In the genomic region with DNA sequence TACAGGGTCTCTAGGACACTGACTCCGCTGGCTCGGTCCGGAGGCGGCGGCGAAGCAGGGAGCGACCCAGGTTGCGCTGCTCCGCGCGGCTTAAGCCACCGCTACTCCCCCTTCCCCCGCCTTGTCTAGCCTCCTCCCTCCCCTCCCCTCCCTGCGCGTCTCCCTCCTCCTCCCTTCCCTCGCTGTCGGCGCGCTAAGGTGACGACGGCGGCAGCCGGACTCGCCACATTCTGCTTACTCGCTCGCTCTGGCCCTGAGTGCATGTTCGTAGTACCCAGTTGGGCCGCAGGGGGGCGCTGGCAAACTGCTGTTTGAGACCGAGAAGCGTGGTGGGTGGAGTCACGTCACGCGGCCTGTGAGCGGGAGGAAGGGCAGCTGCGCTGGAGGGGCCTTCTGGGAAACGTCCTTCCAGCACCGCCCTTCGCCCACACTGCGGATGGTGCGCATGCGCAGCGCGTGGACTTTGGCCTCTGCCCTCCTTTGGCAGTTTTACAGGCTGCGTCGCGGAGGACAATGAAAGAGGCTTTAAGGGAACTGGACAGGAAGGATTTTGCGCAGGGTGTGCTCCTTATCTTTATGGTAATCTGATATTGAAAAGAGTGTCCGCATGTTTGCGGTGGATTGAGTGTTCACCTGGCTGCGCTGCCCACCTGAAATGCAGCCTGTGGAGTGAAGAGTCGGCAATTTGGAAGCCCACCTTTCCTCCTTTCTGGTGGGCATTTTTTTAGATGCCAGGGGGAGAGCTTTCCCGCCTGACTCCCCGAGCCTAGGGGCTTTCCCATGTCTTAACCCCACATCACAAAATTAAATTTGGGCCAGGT, we compare ENCODE assay signal across 8 cellular contexts. TPM values are rescaled to one million over a fixed set of nuclear protein-coding genes. Genes with fewer than 3 reads are reported as not detected.
A peak's percentile ranks its signal among the peaks of the same experiment; 100 is the strongest.
DNase-seq lines count a peak whose midpoint lies in the region; ATAC-seq and TF ChIP-seq lines count a peak whose summit lies in the region.

Gene SCAF11, minus strand, starts transcription at position 107 of the 821 bp plus-strand sequence. CDS start 26,407 bp downstream, outside the sequence.

- peak within 1 kb of the TSS; percentile 82 for H3K4me3 ChIP-seq in colonic mucosa

- peak within 1 kb of the TSS; percentile 100 for H3K27ac ChIP-seq in colonic mucosa

- peaks cover 8% of the 10 kb centered on the region for H3K4me1 ChIP-seq in colonic mucosa

- H3K36me3 ChIP-seq in colonic mucosa: no peaks in the 10 kb centered on the region

- no peaks in the 10 kb centered on the region for H3K27me3 ChIP-seq in colonic mucosa

- H3K9ac ChIP-seq in colonic mucosa (ENCODE audit: low read depth in 2 of 2, low read length in 2 of 2): peak within 1 kb of the TSS; percentile 96 to 98

- TF ChIP-seq CTCF in colonic mucosa (IDR thresholded peaks at IDR 0.05): peak; percentile 86

- H3K9me3 ChIP-seq in colonic mucosa: no peaks in the 10 kb centered on the region

- DNase-seq in C1 segment of cervical spinal cord (lab: John Stamatoyannopoulos, UW) (peak; percentile 98 to 100 (median 100)), NCI-H526 (lab: John Stamatoyannopoulos, UW) (peak; percentile 99 to 100), colonic mucosa (peak; percentile 100), kidney tubule cell (ENCODE audit: low spot score) (peak; percentile 100)
- peak; percentile 100 for DNase-seq in activated CD4-positive, alpha-beta T cell treated with anti-CD3 and anti-CD28 coated beads for 48 hours
- DNase-seq in stimulated activated CD4-positive, alpha-beta T cell treated with anti-CD3 and anti-CD28 coated beads, Interleukin-1b, Interleukin-23, amount 100 ng/mL, for 24 hours (ENCODE audit: low read depth in 4 of 4, low spot score in 1 of 4): peak; percentile 100

- ATAC-seq in GM19324 (IDR thresholded peaks at IDR 0.05; ENCODE audit: low FRiP score, unreplicated experiment): peak; percentile 84
- ATAC-seq in HG03469 (IDR thresholded peaks at IDR 0.05; ENCODE audit: unreplicated experiment): peak; percentile 60

- intact Hi-C loops in colonic mucosa (cut with DNase I): loop anchor here (2.0 kb wide), 1 partner anchor 262 kb away; the partner anchor contains the start of gene ARID2

RNA-seq across cellular contexts. Expression of gene SCAF11, which starts in this region (rescaled TPM):
- total RNA-seq in colonic mucosa: 100 to 1,000 TPM in 1 of 2 donors, 10 to 100 TPM in 1; 84.8 to 105 TPM

Comparison
In these comparisons a context has a peak if more than half of its experiments do, and no peak if none do; other contexts are left out.
1. Peak in every context shown above with its lines: DNase-seq, ATAC-seq, H3K4me3 ChIP-seq and H3K27ac ChIP-seq.